ENCODE assay signal across 11 cellular contexts in genomic region chr19:40585677-40586422, GRCh38. TPM values are rescaled to one million over a fixed set of nuclear protein-coding genes. Genes with fewer than 3 reads are reported as not detected.
A peak's percentile ranks its signal among the peaks of the same experiment; 100 is the strongest.
DNase-seq lines count a peak whose midpoint lies in the region; ATAC-seq and TF ChIP-seq lines count a peak whose summit lies in the region.
"Had no signal": no experiment of that assay in that cellular context is flagged by ENCODE, and none has a peak within 500 bp of the region (broad histone marks: within the 10 kb centered on the region; RNA-seq: fewer than 3 reads in every experiment).

No MANE protein-coding gene starts in this region.

- H3K4me3 Mint-ChIP-seq in T-helper 17 cell: peak overlapping the region; percentile 43

- H3K4me3 ChIP-seq in HEK293 (ENCODE audit: low read depth, low read length) (no peak overlapping the region), mucosa of descending colon (no peak overlapping the region)

- no peaks in the 10 kb centered on the region for H3K9me3 ChIP-seq in HEK293 (ENCODE audit: control insufficient read depth, insufficient read depth, low read depth, low read length)
- no peaks in the 10 kb centered on the region for H3K9me3 ChIP-seq in T-helper 17 cell (ENCODE audit: control insufficient read depth, low read length, poor library complexity, severe bottlenecking)
- no peaks in the 10 kb centered on the region for H3K9me3 ChIP-seq in mucosa of descending colon

- DNase-seq in AML-193 (lab: John Stamatoyannopoulos, UW) (peak; percentile 3 to 21), T-helper 17 cell (no peak), kidney glomerular epithelial cell (lab: John Stamatoyannopoulos, UW) (peak; percentile 51), NCI-H82 (lab: John Stamatoyannopoulos, UW) (no peak), mucosa of descending colon (no peak)
- no peak for DNase-seq in effector CD8-positive, alpha-beta T cell (lab: John Stamatoyannopoulos, UW)
- DNase-seq: aorta, DMS53 had no signal

- CTCF ChIA-PET in HEK293 (lab: Yijun Ruan, JAX): interaction anchor here (1.3 to 3.2 kb wide), 4 partner anchors 9 to 17 kb away, joined by 5 to 13 read pairs (median 10); no protein-coding TSS in a partner anchor

- peaks cover 23% of the 10 kb centered on the region for H3K4me1 Mint-ChIP-seq in T-helper 17 cell

- ATAC-seq in T-helper 17 cell: no peak
- ATAC-seq in mucosa of descending colon: no peak
- no peak for ATAC-seq in GM18511 (IDR thresholded peaks at IDR 0.05; ENCODE audit: unreplicated experiment)
- ATAC-seq: left ventricle myocardium superior had no signal

- no peak overlapping the region; the same call in 1 of the 2 replicates for H3K27ac ChIP-seq in HEK293 (ENCODE audit: extremely low read depth, low read depth, low read length)

- H3K27me3 Mint-ChIP-seq in T-helper 17 cell: no peaks in the 10 kb centered on the region

- POLR2A ChIA-PET in HEK293 (lab: Yijun Ruan, JAX): interaction anchor here (0.7 to 2.2 kb wide), 5 partner anchors 8 to 1671 kb away, joined by 3 to 7 read pairs (median 5); no protein-coding TSS in a partner anchor

- intact Hi-C loops in mucosa of descending colon (cut with DNase I, micrococcal nuclease): no loop called here

- peaks cover 55 to 67% of the 10 kb centered on the region in 2 experiments for H3K36me3 ChIP-seq in HEK293 (ENCODE audit: control insufficient read depth in 2 of 2, insufficient read depth in 1 of 2, low read length in 2 of 2)
- H3K36me3 ChIP-seq in mucosa of descending colon (ENCODE audit: low read depth): no peaks in the 10 kb centered on the region

- H3K36me3 Mint-ChIP-seq in T-helper 17 cell (ENCODE audit: low read depth): peaks cover 19% of the 10 kb centered on the region

- TF ChIP-seq CTCF in HEK293 (tag by site-specific recombination; IDR thresholded peaks at IDR 0.05) (no peak), mucosa of descending colon (IDR thresholded peaks at IDR 0.05) (no peak)

- H3K4me1 ChIP-seq in HEK293 (ENCODE audit: control insufficient read depth, insufficient read depth, low read length) (no peaks in the 10 kb centered on the region; the same call in 1 of the 2 replicates), mucosa of descending colon (ENCODE audit: low read depth) (no peaks in the 10 kb centered on the region)

- H3K27ac Mint-ChIP-seq in T-helper 17 cell: no peak overlapping the region

TF ChIP-seq in HEK293, 187 proteins besides CTCF, POLR2A, EP300 and RAD21:
- TF ChIP-seq ZNF629 (tag by site-specific recombination; IDR thresholded peaks at IDR 0.05) (peak; percentile 74; the same call in 1 of the 2 replicates), ZNF121 (tag by site-specific recombination; IDR thresholded peaks at IDR 0.05) (peak; percentile 93), ZNF658 (tag by site-specific recombination; IDR thresholded peaks at IDR 0.05) (no peak), SP7 (tag by site-specific recombination; IDR thresholded peaks at IDR 0.05) (peak; percentile 81), PRDM1 (tag by site-specific recombination; IDR thresholded peaks at IDR 0.05) (0 out of 2 replicates have a peak, but pooled peaks have one; percentile 4), ZNF768 (tag by site-specific recombination; IDR thresholded peaks at IDR 0.05) (no peak), OSR2 (tag by site-specific recombination; IDR thresholded peaks at IDR 0.05) (peak; percentile 48; the same call in 1 of the 2 replicates), ZNF248 (tag by site-specific recombination; IDR thresholded peaks at IDR 0.05) (0 out of 2 replicates have a peak, but pooled peaks have one; percentile 3), INSM2 (tag by site-specific recombination; IDR thresholded peaks at IDR 0.05) (0 out of 2 replicates have a peak, but pooled peaks have one; percentile 58), GLIS1 (tag by site-specific recombination; IDR thresholded peaks at IDR 0.05) (peak; percentile 49)

RNA-seq across cellular contexts. Expression of gene SHKBP1, which starts 9.2 kb away (rescaled TPM):
- total RNA-seq in T-helper 17 cell (100 to 1,000 TPM; 124 to 141 TPM), mucosa of descending colon (10 to 100 TPM; 58.1 to 70.6 (median 62.2) TPM)

RNA-seq across cellular contexts. Expression of gene LTBP4, which starts 15.3 kb away (rescaled TPM):
- total RNA-seq in T-helper 17 cell (100 to 1,000 TPM; 198 to 230 TPM), mucosa of descending colon (100 to 1,000 TPM; 141 to 244 (median 160) TPM)

Comparison
In these comparisons a context has a peak if more than half of its experiments do, and no peak if none do; other contexts are left out.
1. DNase-seq: peak in AML-193 (2 of 2) and kidney glomerular epithelial cell (single experiment); none in T-helper 17 cell (0 of 3), effector CD8-positive, alpha-beta T cell (single experiment), NCI-H82 (single experiment) and mucosa of descending colon (0 of 3).